5 cellular contexts compared by ENCODE assay signal in genomic region chr3:151943539-151943938, GRCh38.
"Had no signal": no experiment of that assay in that cellular context is flagged by ENCODE, and none has a peak within 500 bp of the region (broad histone marks: within the 10 kb centered on the region; RNA-seq: fewer than 3 reads in every experiment).

No MANE protein-coding gene starts in this region.

- H3K4me2 ChIP-seq: GM23338 had no signal

- H3K4me3 ChIP-seq: GM23338 had no signal

- ATAC-seq: GM23338 had no signal

- FAIRE-seq: H1, H54 had no signal

- DNase-seq: HCEC 1CT, KG1 had no signal

- H2AFZ ChIP-seq: GM23338 had no signal
